Comparison of ENCODE assay signal across 9 cellular contexts in genomic region chr17:40551874-40552768, GRCh38. TPM values are rescaled to one million over a fixed set of nuclear protein-coding genes. Genes with fewer than 3 reads are reported as not detected.
DNase-seq lines count a peak whose midpoint lies in the region; ATAC-seq, FAIRE-seq and TF ChIP-seq lines count a peak whose summit lies in the region.
"Had no signal": no experiment of that assay in that cellular context is flagged by ENCODE, and none has a peak within 500 bp of the region (broad histone marks: within the 10 kb centered on the region; RNA-seq: fewer than 3 reads in every experiment).

No MANE protein-coding gene starts in this region.

- H3K27me3 Mint-ChIP-seq in activated CD4-positive, alpha-beta T cell treated with anti-CD3 and anti-CD28 coated beads, Interleukin-2, amount 10 ng/mL, durations not matched to agents 7 days and 5 days, result no peaks in the 10 kb centered on the region

- POLR2A ChIA-PET in activated CD4-positive, alpha-beta T cell treated with anti-CD3 and anti-CD28 coated beads, Interleukin-2, amount 10 ng/mL, durations not matched to agents 7 days and 5 days (lab: Charles Lee), result no interaction called here

- H3K27ac ChIP-seq in parathyroid adenoma, result peak overlapping the region; percentile 42

- H3K4me1 Mint-ChIP-seq in activated CD4-positive, alpha-beta T cell treated with anti-CD3 and anti-CD28 coated beads, Interleukin-2, amount 10 ng/mL, durations not matched to agents 7 days and 5 days, result peaks cover 99% of the 10 kb centered on the region

- H3K4me3 Mint-ChIP-seq in activated CD4-positive, alpha-beta T cell treated with anti-CD3 and anti-CD28 coated beads, Interleukin-2, amount 10 ng/mL, durations not matched to agents 7 days and 5 days, result peak overlapping the region; percentile 20

- H3K36me3 ChIP-seq in parathyroid adenoma (ENCODE audit: control insufficient read depth, insufficient read depth, low read length), result no peaks in the 10 kb centered on the region

- peaks cover 70% of the 10 kb centered on the region for H3K36me3 Mint-ChIP-seq in activated CD4-positive, alpha-beta T cell treated with anti-CD3 and anti-CD28 coated beads, Interleukin-2, amount 10 ng/mL, durations not matched to agents 7 days and 5 days (ENCODE audit: low read depth)

- no peaks in the 10 kb centered on the region for H3K9me3 Mint-ChIP-seq in activated CD4-positive, alpha-beta T cell treated with anti-CD3 and anti-CD28 coated beads, Interleukin-2, amount 10 ng/mL, durations not matched to agents 7 days and 5 days

- H3K4me2 ChIP-seq in parathyroid adenoma (ENCODE audit: low read length), result no peak overlapping the region

- TF ChIP-seq POLR2A in GM12891 (IDR thresholded peaks at IDR 0.05; ENCODE audit: low read depth, low read length), result peak; percentile 76

- peak overlapping the region; percentile 81 for H3K27ac Mint-ChIP-seq in activated CD4-positive, alpha-beta T cell treated with anti-CD3 and anti-CD28 coated beads, Interleukin-2, amount 10 ng/mL, durations not matched to agents 7 days and 5 days

- DNase-seq in GM12891 (ENCODE audit: insufficient read length, low spot score) (no peak), fibroblast of mammary gland (ENCODE audit: low read depth) (peak; percentile 99), germinal center (ENCODE audit: low spot score) (no peak), urothelium cell line (ENCODE audit: low spot score) (no peak)
- no peak for DNase-seq in activated CD4-positive, alpha-beta T cell treated with anti-CD3 and anti-CD28 coated beads, Interleukin-2, amount 10 ng/mL, durations not matched to agents 7 days and 5 days
- DNase-seq in stimulated activated CD4-positive, alpha-beta T cell treated with anti-CD3 and anti-CD28 coated beads, Interleukin-4, amount 100 ng/mL, for 4 hours, result no peak

- no peak for FAIRE-seq in GM12891 (lab: Jason Lieb, UNC)
- no peak for FAIRE-seq in urothelium cell line (lab: Jason Lieb, UNC)

- TF ChIP-seq CTCF in fibroblast of mammary gland (conservative IDR thresholded peaks at IDR 0.05; ENCODE audit: control insufficient read depth, insufficient read depth, low read depth, low read length), result no peak
- no peak for TF ChIP-seq CTCF in parathyroid adenoma (IDR thresholded peaks at IDR 0.05)

- no peak overlapping the region for H3K9ac ChIP-seq in parathyroid adenoma

- no peak for ATAC-seq in GM19395 (IDR thresholded peaks at IDR 0.05; ENCODE audit: unreplicated experiment)

- CTCF ChIA-PET in activated CD4-positive, alpha-beta T cell treated with anti-CD3 and anti-CD28 coated beads, Interleukin-2, amount 10 ng/mL, durations not matched to agents 7 days and 5 days (lab: Charles Lee), result interaction anchor here (1.0 to 21.2 kb wide), 3 partner anchors 6 to 136 kb away, joined by 3 to 317 read pairs (median 317); no protein-coding TSS in a partner anchor

- H3K9me3 ChIP-seq in parathyroid adenoma (ENCODE audit: control insufficient read depth, low read length), result no peaks in the 10 kb centered on the region

- no peaks in the 10 kb centered on the region for H3K27me3 ChIP-seq in parathyroid adenoma (ENCODE audit: control insufficient read depth, insufficient read depth, low read length)

- no peaks in the 10 kb centered on the region for H3K79me2 ChIP-seq in parathyroid adenoma

- no peak overlapping the region for H2AFZ ChIP-seq in parathyroid adenoma

- no peaks in the 10 kb centered on the region for H3K4me1 ChIP-seq in parathyroid adenoma

- H3K4me3 ChIP-seq in fibroblast of mammary gland (ENCODE audit: control insufficient read depth, low read depth, low read length) (no peak overlapping the region), parathyroid adenoma (ENCODE audit: low read depth, low read length) (no peak overlapping the region)

TF ChIP-seq in GM12891, 5 proteins besides CTCF, POLR2A, EP300 and RAD21:
- no peak for TF ChIP-seq TAF1 (IDR thresholded peaks at IDR 0.05; ENCODE audit: low read depth, low read length)
- no peak for TF ChIP-seq PAX5 (IDR thresholded peaks at IDR 0.05; ENCODE audit: insufficient read depth, low read length, severe bottlenecking)
- no peak for TF ChIP-seq SPI1 (IDR thresholded peaks at IDR 0.05; ENCODE audit: low read depth, low read length)
- TF ChIP-seq POLR2AphosphoS5 (IDR thresholded peaks at IDR 0.05; ENCODE audit: low read depth, low read length), result peak; percentile 91
- TF ChIP-seq POU2F2 (IDR thresholded peaks at IDR 0.05; ENCODE audit: low read depth, low read length), result peak; percentile 77

RNA-seq across cellular contexts. Expression of gene CCR7, which starts 13.2 kb away (rescaled TPM):
- 156 TPM for polyA plus RNA-seq in GM12891 (2012; ENCODE audit: low read depth, missing spikeins)
- 100 to 1,000 TPM; 281 to 323 TPM for total RNA-seq in activated CD4-positive, alpha-beta T cell treated with anti-CD3 and anti-CD28 coated beads, Interleukin-2, amount 10 ng/mL, durations not matched to agents 7 days and 5 days
- total RNA-seq: RPMI7951 had no signal

RNA-seq across cellular contexts. Expression of gene TNS4, which starts 50.7 kb away (rescaled TPM):
- 0.22 TPM for polyA plus RNA-seq in GM12891 (2012; ENCODE audit: low read depth, missing spikeins)
- 1 to 10 TPM; 3.5 to 3.7 TPM for total RNA-seq in activated CD4-positive, alpha-beta T cell treated with anti-CD3 and anti-CD28 coated beads, Interleukin-2, amount 10 ng/mL, durations not matched to agents 7 days and 5 days
- total RNA-seq: RPMI7951 had no signal
